1 cellular context compared by ENCODE assay signal in genomic region chr14:48586099-48586498, GRCh38.
TF ChIP-seq lines count a peak whose summit lies in the region.

No MANE protein-coding gene starts in this region.

TF ChIP-seq in H1, 55 proteins besides CTCF, POLR2A, EP300 and RAD21 (continued from another document):
- TF ChIP-seq GABPA (IDR thresholded peaks at IDR 0.05; ENCODE audit: borderline replicate concordance, insufficient read depth, low read length) (no peak), CBX5 (IDR thresholded peaks at IDR 0.05; ENCODE audit: low read depth, low read length) (no peak), BACH1 (IDR thresholded peaks at IDR 0.05; ENCODE audit: low read length) (no peak)
TF ChIP-seq in H1: peak in this region for 1.
